Comparison of ENCODE assay signal across 21 cellular contexts in genomic region chr7:2387897-2388636, GRCh38. TPM values are rescaled to one million over a fixed set of nuclear protein-coding genes. Genes with fewer than 3 reads are reported as not detected.
DNase-seq lines count a peak whose midpoint lies in the region; ATAC-seq and TF ChIP-seq lines count a peak whose summit lies in the region.
"Had no signal": no experiment of that assay in that cellular context is flagged by ENCODE, and none has a peak within 500 bp of the region (broad histone marks: within the 10 kb centered on the region; RNA-seq: fewer than 3 reads in every experiment).

No MANE protein-coding gene starts in this region.

- POLR2A ChIA-PET in activated CD4-positive, alpha-beta memory T cell treated with anti-CD3 and anti-CD28 coated beads, Interleukin-2, amount 10 ng/mL, durations not matched to agents 7 days and 5 days (lab: Charles Lee), result no interaction called here

- no peaks in the 10 kb centered on the region for H3K9me3 Mint-ChIP-seq in activated CD4-positive, alpha-beta memory T cell treated with anti-CD3 and anti-CD28 coated beads, Interleukin-2, amount 10 ng/mL, durations not matched to agents 7 days and 5 days
- H3K9me3 Mint-ChIP-seq: activated naive CD8-positive, alpha-beta T cell treated with anti-CD3 and anti-CD28 coated beads, Interleukin-2, amount 50 U/mL, for 24 hours; activated T-helper 2 cell treated with anti-CD3 and anti-CD28 coated beads, Interferon-gamma antibody, Interleukin-2, Interleukin-4, amounts not matched to agents 10 μg/mL and 5 μg/mL and 100 μg/mL, durations not matched to agents 14 hours and 24 hours and 36 hours; CD8-positive, alpha-beta T cell had no signal

- H3K27me3 Mint-ChIP-seq in activated CD4-positive, alpha-beta memory T cell treated with anti-CD3 and anti-CD28 coated beads, Interleukin-2, amount 10 ng/mL, durations not matched to agents 7 days and 5 days, result no peaks in the 10 kb centered on the region
- H3K27me3 Mint-ChIP-seq: activated naive CD8-positive, alpha-beta T cell treated with anti-CD3 and anti-CD28 coated beads, Interleukin-2, amount 50 U/mL, for 24 hours; progenitor cell of endocrine pancreas had no signal

- DNase-seq in ELF-1 (ENCODE audit: low read depth, low spot score) (peak; percentile 18), UCSD-AML1 (lab: John Stamatoyannopoulos, UW; ENCODE audit: unreplicated experiment) (peak; percentile 67), right atrium auricular region (ENCODE audit: low spot score) (peak; percentile 61), omental fat pad (ENCODE audit: low spot score) (no peak), DMS79 (lab: John Stamatoyannopoulos, UW) (no peak), OCI-M1 (lab: John Stamatoyannopoulos, UW) (no peak)
- no peak for DNase-seq in activated CD4-positive, alpha-beta memory T cell treated with anti-CD3 and anti-CD28 coated beads, Interleukin-2, amount 10 ng/mL, durations not matched to agents 7 days and 5 days
- DNase-seq: activated CD4-positive, alpha-beta T cell treated with anti-CD3 and anti-CD28 coated beads for 48 hours; activated naive CD8-positive, alpha-beta T cell treated with anti-CD3 and anti-CD28 coated beads, Interleukin-2, amount 50 U/mL, for 24 hours; CD8-positive, alpha-beta T cell; DMS79 treated with DMSO at 0.1 percent for 48 hours; hypothalamus; NCI-H1105; NCI-H2107; NCI-H524 treated with DMSO at 0.1 percent for 48 hours; SHP77 had no signal

- H3K27me3 ChIP-seq in right atrium auricular region, result no peaks in the 10 kb centered on the region
- H3K27me3 ChIP-seq: upper lobe of left lung had no signal

- no peak overlapping the region for H3K27ac Mint-ChIP-seq in activated CD4-positive, alpha-beta memory T cell treated with anti-CD3 and anti-CD28 coated beads, Interleukin-2, amount 10 ng/mL, durations not matched to agents 7 days and 5 days
- H3K27ac Mint-ChIP-seq: activated naive CD8-positive, alpha-beta T cell treated with anti-CD3 and anti-CD28 coated beads, Interleukin-2, amount 50 U/mL, for 24 hours; activated T-helper 2 cell treated with anti-CD3 and anti-CD28 coated beads, Interferon-gamma antibody, Interleukin-2, Interleukin-4, amounts not matched to agents 10 μg/mL and 5 μg/mL and 100 μg/mL, durations not matched to agents 14 hours and 24 hours and 36 hours; CD8-positive, alpha-beta T cell; progenitor cell of endocrine pancreas had no signal

- H3K9me3 ChIP-seq in right atrium auricular region, result no peaks in the 10 kb centered on the region
- H3K9me3 ChIP-seq: upper lobe of left lung had no signal

- ATAC-seq in omental fat pad (ENCODE audit: low FRiP score) (peak; percentile 13), GM18909 (IDR thresholded peaks at IDR 0.05; ENCODE audit: poor library complexity, unreplicated experiment) (no peak)
- ATAC-seq: activated naive CD8-positive, alpha-beta T cell treated with anti-CD3 and anti-CD28 coated beads, Interleukin-2, amount 50 U/mL, for 24 hours; CD8-positive, alpha-beta T cell had no signal

- no peak overlapping the region for H3K4me3 Mint-ChIP-seq in activated CD4-positive, alpha-beta memory T cell treated with anti-CD3 and anti-CD28 coated beads, Interleukin-2, amount 10 ng/mL, durations not matched to agents 7 days and 5 days
- H3K4me3 Mint-ChIP-seq: activated naive CD8-positive, alpha-beta T cell treated with anti-CD3 and anti-CD28 coated beads, Interleukin-2, amount 50 U/mL, for 24 hours; CD8-positive, alpha-beta T cell had no signal

- no peak overlapping the region for H3K4me3 ChIP-seq in right atrium auricular region
- H3K4me3 ChIP-seq: coronary artery, upper lobe of left lung had no signal

- H3K4me1 ChIP-seq in right atrium auricular region, result peaks cover 0 to 5% of the 10 kb centered on the region in 2 donors

- no peaks in the 10 kb centered on the region for H3K36me3 ChIP-seq in right atrium auricular region

- H3K27ac ChIP-seq in right atrium auricular region, result no peak overlapping the region
- H3K27ac ChIP-seq: coronary artery had no signal

- no peak for TF ChIP-seq CTCF in right atrium auricular region (IDR thresholded peaks at IDR 0.05)
- no peak for TF ChIP-seq CTCF in omental fat pad (IDR thresholded peaks at IDR 0.05)

- peaks cover 2% of the 10 kb centered on the region for H3K36me3 Mint-ChIP-seq in activated CD4-positive, alpha-beta memory T cell treated with anti-CD3 and anti-CD28 coated beads, Interleukin-2, amount 10 ng/mL, durations not matched to agents 7 days and 5 days (ENCODE audit: low read depth)

- peaks cover 1% of the 10 kb centered on the region for H3K4me1 Mint-ChIP-seq in activated CD4-positive, alpha-beta memory T cell treated with anti-CD3 and anti-CD28 coated beads, Interleukin-2, amount 10 ng/mL, durations not matched to agents 7 days and 5 days
- H3K4me1 Mint-ChIP-seq: activated naive CD8-positive, alpha-beta T cell treated with anti-CD3 and anti-CD28 coated beads, Interleukin-2, amount 50 U/mL, for 24 hours had no signal

- CTCF ChIA-PET in activated CD4-positive, alpha-beta memory T cell treated with anti-CD3 and anti-CD28 coated beads, Interleukin-2, amount 10 ng/mL, durations not matched to agents 7 days and 5 days (lab: Charles Lee), result no interaction called here

RNA-seq across cellular contexts. Expression of gene CHST12, which starts 15.3 kb away (rescaled TPM):
- total RNA-seq in right atrium auricular region (10 to 100 TPM; 14.2 to 15.0 TPM), omental fat pad (10 to 100 TPM in 3 of 4 donors, 1 to 10 TPM in 1; 7.9 to 18.3 (median 11.3) TPM)
- 10 to 100 TPM; 64.6 to 65.1 TPM for total RNA-seq in activated CD4-positive, alpha-beta memory T cell treated with anti-CD3 and anti-CD28 coated beads, Interleukin-2, amount 10 ng/mL, durations not matched to agents 7 days and 5 days

RNA-seq across cellular contexts. Expression of gene EIF3B, which starts 33.4 kb away (rescaled TPM):
- 10 to 100 TPM; 51.4 to 66.9 TPM for total RNA-seq in right atrium auricular region
- total RNA-seq in omental fat pad, result 100 to 1,000 TPM; 116 to 251 (median 122) TPM
- 100 to 1,000 TPM; 135 to 138 TPM for total RNA-seq in activated CD4-positive, alpha-beta memory T cell treated with anti-CD3 and anti-CD28 coated beads, Interleukin-2, amount 10 ng/mL, durations not matched to agents 7 days and 5 days

Comparison
In these comparisons a context has a peak if more than half of its experiments do, and no peak if none do; other contexts are left out.
1. DNase-seq: peak in ELF-1 (single experiment), UCSD-AML1 (single experiment) and right atrium auricular region (single experiment); none in omental fat pad (single experiment), DMS79 (single experiment), activated CD4-positive, alpha-beta memory T cell treated with anti-CD3 and anti-CD28 coated beads, Interleukin-2, amount 10 ng/mL, durations not matched to agents 7 days and 5 days (single experiment) and OCI-M1 (single experiment).